In the genomic region with DNA sequence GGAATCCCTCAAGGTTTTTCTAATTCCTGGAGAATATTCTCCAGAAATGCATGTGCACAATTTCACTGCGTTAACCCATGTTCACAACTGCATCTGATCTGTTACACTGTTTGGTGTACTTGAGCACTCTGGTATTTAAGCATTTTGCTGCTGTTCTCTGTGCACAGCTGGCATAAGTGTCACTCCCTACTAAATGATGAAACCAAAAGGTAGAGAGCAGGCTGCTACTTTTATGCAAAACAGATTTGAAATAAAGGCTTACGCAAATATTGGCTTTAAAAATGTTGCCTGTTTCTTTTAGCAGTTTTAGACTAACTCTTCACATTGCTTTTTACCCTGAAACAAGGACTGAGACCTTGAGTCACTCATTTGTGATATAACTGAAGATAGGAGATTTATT, we compare ENCODE assay signal across 1 cellular context.
TF ChIP-seq lines count a peak whose summit lies in the region.

No MANE protein-coding gene starts in this region.

TF ChIP-seq in SK-N-SH treated with all-trans-retinoic acid at 6 μM for 48 hours, 23 proteins besides CTCF, POLR2A, EP300 and RAD21 (continued from another document):
- TF ChIP-seq CSDC2 (CRISPR knock-in tag; IDR thresholded peaks at IDR 0.05) (no peak), ZNF565 (CRISPR knock-in tag; conservative IDR thresholded peaks at IDR 0.05; ENCODE audit: low read depth) (no peak), SNAI2 (CRISPR knock-in tag; IDR thresholded peaks at IDR 0.05) (no peak), PPARA (CRISPR knock-in tag; IDR thresholded peaks at IDR 0.05; ENCODE audit: borderline replicate concordance) (no peak), ZC3H10 (CRISPR knock-in tag; IDR thresholded peaks at IDR 0.05) (no peak), GLIS3 (CRISPR knock-in tag; IDR thresholded peaks at IDR 0.05) (no peak), ZFP3 (CRISPR knock-in tag; IDR thresholded peaks at IDR 0.05) (no peak), ESRRG (CRISPR knock-in tag; IDR thresholded peaks at IDR 0.05) (no peak)
- TF ChIP-seq, protein P1, sequence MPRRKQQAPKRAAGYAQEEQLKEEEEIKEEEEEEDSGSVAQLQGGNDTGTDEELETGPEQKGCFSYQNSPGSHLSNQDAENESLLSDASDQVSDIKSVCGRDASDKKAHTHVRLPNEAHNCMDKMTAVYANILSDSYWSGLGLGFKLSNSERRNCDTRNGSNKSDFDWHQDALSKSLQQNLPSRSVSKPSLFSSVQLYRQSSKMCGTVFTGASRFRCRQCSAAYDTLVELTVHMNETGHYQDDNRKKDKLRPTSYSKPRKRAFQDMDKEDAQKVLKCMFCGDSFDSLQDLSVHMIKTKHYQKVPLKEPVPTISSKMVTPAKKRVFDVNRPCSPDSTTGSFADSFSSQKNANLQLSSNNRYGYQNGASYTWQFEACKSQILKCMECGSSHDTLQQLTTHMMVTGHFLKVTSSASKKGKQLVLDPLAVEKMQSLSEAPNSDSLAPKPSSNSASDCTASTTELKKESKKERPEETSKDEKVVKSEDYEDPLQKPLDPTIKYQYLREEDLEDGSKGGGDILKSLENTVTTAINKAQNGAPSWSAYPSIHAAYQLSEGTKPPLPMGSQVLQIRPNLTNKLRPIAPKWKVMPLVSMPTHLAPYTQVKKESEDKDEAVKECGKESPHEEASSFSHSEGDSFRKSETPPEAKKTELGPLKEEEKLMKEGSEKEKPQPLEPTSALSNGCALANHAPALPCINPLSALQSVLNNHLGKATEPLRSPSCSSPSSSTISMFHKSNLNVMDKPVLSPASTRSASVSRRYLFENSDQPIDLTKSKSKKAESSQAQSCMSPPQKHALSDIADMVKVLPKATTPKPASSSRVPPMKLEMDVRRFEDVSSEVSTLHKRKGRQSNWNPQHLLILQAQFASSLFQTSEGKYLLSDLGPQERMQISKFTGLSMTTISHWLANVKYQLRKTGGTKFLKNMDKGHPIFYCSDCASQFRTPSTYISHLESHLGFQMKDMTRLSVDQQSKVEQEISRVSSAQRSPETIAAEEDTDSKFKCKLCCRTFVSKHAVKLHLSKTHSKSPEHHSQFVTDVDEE (CRISPR knock-in tag; IDR thresholded peaks at IDR 0.05), result no peak
- TF ChIP-seq, protein P2, sequence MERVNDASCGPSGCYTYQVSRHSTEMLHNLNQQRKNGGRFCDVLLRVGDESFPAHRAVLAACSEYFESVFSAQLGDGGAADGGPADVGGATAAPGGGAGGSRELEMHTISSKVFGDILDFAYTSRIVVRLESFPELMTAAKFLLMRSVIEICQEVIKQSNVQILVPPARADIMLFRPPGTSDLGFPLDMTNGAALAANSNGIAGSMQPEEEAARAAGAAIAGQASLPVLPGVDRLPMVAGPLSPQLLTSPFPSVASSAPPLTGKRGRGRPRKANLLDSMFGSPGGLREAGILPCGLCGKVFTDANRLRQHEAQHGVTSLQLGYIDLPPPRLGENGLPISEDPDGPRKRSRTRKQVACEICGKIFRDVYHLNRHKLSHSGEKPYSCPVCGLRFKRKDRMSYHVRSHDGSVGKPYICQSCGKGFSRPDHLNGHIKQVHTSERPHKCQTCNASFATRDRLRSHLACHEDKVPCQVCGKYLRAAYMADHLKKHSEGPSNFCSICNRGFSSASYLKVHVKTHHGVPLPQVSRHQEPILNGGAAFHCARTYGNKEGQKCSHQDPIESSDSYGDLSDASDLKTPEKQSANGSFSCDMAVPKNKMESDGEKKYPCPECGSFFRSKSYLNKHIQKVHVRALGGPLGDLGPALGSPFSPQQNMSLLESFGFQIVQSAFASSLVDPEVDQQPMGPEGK (CRISPR knock-in tag; IDR thresholded peaks at IDR 0.05; ENCODE audit: borderline replicate concordance), result no peak
